In the genomic region with DNA sequence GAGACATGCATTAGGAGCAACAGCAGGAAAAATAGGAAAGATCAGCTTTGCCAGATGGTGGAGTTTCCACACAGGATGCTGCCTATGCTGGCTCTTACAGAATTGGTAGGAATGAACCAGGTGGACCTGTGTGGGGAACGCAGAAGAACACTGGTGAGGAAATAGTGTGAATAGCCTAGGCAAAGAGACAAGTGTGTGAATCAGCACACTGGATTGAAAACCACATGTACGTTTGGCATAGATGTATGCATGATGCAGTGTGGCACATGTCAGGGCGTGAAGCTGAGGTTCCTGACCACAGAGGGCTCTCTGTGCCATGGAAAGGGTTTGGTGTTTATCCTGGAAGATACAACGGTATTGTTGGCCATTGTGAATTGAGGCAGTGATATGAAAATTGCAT, we compare ENCODE assay signal across 25 cellular contexts.
"Had no signal": no experiment of that assay in that cellular context is flagged by ENCODE, and none has a peak within 500 bp of the region (broad histone marks: within the 10 kb centered on the region; RNA-seq: fewer than 3 reads in every experiment).

No MANE protein-coding gene starts in this region.

- DNase-seq: dorsolateral prefrontal cortex; effector CD4-positive, alpha-beta T cell; esophagus squamous epithelium; heart left ventricle; left cardiac atrium; left lung; mesendoderm; midbrain; naive thymus-derived CD4-positive, alpha-beta T cell; sigmoid colon; stimulated activated CD4-positive, alpha-beta T cell treated with anti-CD3 and anti-CD28 coated beads, Interleukin-2, amount 100 ng/mL, for 24 hours; stimulated activated CD4-positive, alpha-beta T cell treated with anti-CD3 and anti-CD28 coated beads, Interleukin-4, amount 100 ng/mL, for 24 hours; stimulated activated naive CD4-positive, alpha-beta T cell treated with Interleukin-2 at 50 U/mL for 16 hours; stomach; thyroid gland; trophoblast cell had no signal

- H3K4me3 ChIP-seq: dorsolateral prefrontal cortex, esophagus squamous epithelium, gastroesophageal sphincter, heart left ventricle, hepatocyte, left lung, neural progenitor cell, right atrium auricular region, sigmoid colon, stomach, thyroid gland, vagina had no signal

- H3K4me1 Mint-ChIP-seq: nephron; neural progenitor cell; stimulated activated effector memory CD8-positive, alpha-beta T cell treated with anti-CD3 and anti-CD28 coated beads, Interleukin-12 subunit alpha, Interleukin-12 subunit beta, amount 100 ng/mL, for 72 hours had no signal

- H3K27me3 Mint-ChIP-seq: naive thymus-derived CD4-positive, alpha-beta T cell; progenitor cell of endocrine pancreas had no signal

- H3K27ac ChIP-seq: dorsolateral prefrontal cortex, esophagus squamous epithelium, gastroesophageal sphincter, heart left ventricle, hepatocyte, left lung, neural progenitor cell, parathyroid adenoma, right atrium auricular region, sigmoid colon, stomach, thyroid gland, vagina had no signal

- H3K4me1 ChIP-seq: esophagus squamous epithelium, gastroesophageal sphincter, heart left ventricle, left lung, neural progenitor cell, parathyroid adenoma, right atrium auricular region, sigmoid colon, stomach, thyroid gland, vagina had no signal

- H3K27me3 ChIP-seq: esophagus squamous epithelium, gastroesophageal sphincter, heart left ventricle, hepatocyte, left lung, neural progenitor cell, right atrium auricular region, sigmoid colon, stomach, thyroid gland, vagina had no signal

- H3K36me3 Mint-ChIP-seq: naive thymus-derived CD4-positive, alpha-beta T cell; neural progenitor cell; stimulated activated effector memory CD8-positive, alpha-beta T cell treated with anti-CD3 and anti-CD28 coated beads, Interleukin-12 subunit alpha, Interleukin-12 subunit beta, amount 100 ng/mL, for 72 hours had no signal

- H3K27ac Mint-ChIP-seq: naive thymus-derived CD4-positive, alpha-beta T cell; nephron; neural progenitor cell; progenitor cell of endocrine pancreas; stimulated activated effector memory CD8-positive, alpha-beta T cell treated with anti-CD3 and anti-CD28 coated beads, Interleukin-12 subunit alpha, Interleukin-12 subunit beta, amount 100 ng/mL, for 72 hours had no signal

- H3K9me3 ChIP-seq: esophagus squamous epithelium, gastroesophageal sphincter, heart left ventricle, left lung, right atrium auricular region, sigmoid colon, stomach, thyroid gland, vagina had no signal

- H3K4me3 Mint-ChIP-seq: naive thymus-derived CD4-positive, alpha-beta T cell; nephron; neural progenitor cell; stimulated activated effector memory CD8-positive, alpha-beta T cell treated with anti-CD3 and anti-CD28 coated beads, Interleukin-12 subunit alpha, Interleukin-12 subunit beta, amount 100 ng/mL, for 72 hours had no signal

- H3K9me3 Mint-ChIP-seq: nephron, neural progenitor cell had no signal

- ATAC-seq: gastroesophageal sphincter; heart left ventricle; left cardiac atrium; left lung; naive thymus-derived CD4-positive, alpha-beta T cell; stimulated activated effector memory CD8-positive, alpha-beta T cell treated with anti-CD3 and anti-CD28 coated beads, Interleukin-12 subunit alpha, Interleukin-12 subunit beta, amount 100 ng/mL, for 72 hours had no signal

- H3K36me3 ChIP-seq: esophagus squamous epithelium, gastroesophageal sphincter, heart left ventricle, left lung, neural progenitor cell, right atrium auricular region, sigmoid colon, stomach, thyroid gland, vagina had no signal
